9 cellular contexts compared by ENCODE assay signal in genomic region chr7:925601-926000, GRCh38. TPM values are rescaled to one million over a fixed set of nuclear protein-coding genes. Genes with fewer than 3 reads are reported as not detected.
DNase-seq lines count a peak whose midpoint lies in the region; ATAC-seq, FAIRE-seq and TF ChIP-seq lines count a peak whose summit lies in the region.
"Had no signal": no experiment of that assay in that cellular context is flagged by ENCODE, and none has a peak within 500 bp of the region (broad histone marks: within the 10 kb centered on the region; RNA-seq: fewer than 3 reads in every experiment).

No MANE protein-coding gene starts in this region.

- intact Hi-C loops in pancreas (cut with DNase I) = no loop called here

- H3K4me3 ChIP-seq in pancreas = no peak overlapping the region
- no peak overlapping the region for H3K4me3 ChIP-seq in H7 (ENCODE audit: insufficient read depth, low read depth, low read length)

- peak overlapping the region; percentile 97 for H3K27ac ChIP-seq in cingulate gyrus (ENCODE audit: low read depth, low read length)
- H3K27ac ChIP-seq in pancreas = no peak overlapping the region
- H3K27ac ChIP-seq: epithelial cell of prostate had no signal

- in situ Hi-C loops in ACHN (cut with HindIII; ENCODE audit: low pct_ligation_motif_present, low pct_unique_long_range_greater_than_20kb, low sequenced_read_pairs) = no loop called here

- H3K36me3 ChIP-seq in pancreas (no peaks in the 10 kb centered on the region), H7 (replicated peaks; ENCODE audit: control insufficient read depth, insufficient read depth, low read length) (no peaks in the 10 kb centered on the region)

- 83 to 88% methylated on average over 18 of the region's 18 CpGs for WGBS in pancreas, 2 donors

- no peak for TF ChIP-seq CTCF in pancreas (IDR thresholded peaks at IDR 0.05)

- H3K27me3 ChIP-seq in pancreas (no peaks in the 10 kb centered on the region), H7 (ENCODE audit: control insufficient read depth, insufficient read depth, low read length) (no peaks in the 10 kb centered on the region)

- peak; percentile 37 for DNase-seq in stimulated activated CD4-positive, alpha-beta T cell treated with anti-CD3 and anti-CD28 coated beads, Interleukin-15, amount 100 ng/mL, for 24 hours
- DNase-seq in stimulated activated CD4-positive, alpha-beta T cell treated with anti-CD3 and anti-CD28 coated beads, Interleukin-4, amount 100 ng/mL, for 1 hour = no peak
- DNase-seq in pancreas = peak in 4 of 6 donors; percentile 15 to 77 (median 48)
- DNase-seq in urothelium cell line (ENCODE audit: low spot score) = no peak
- DNase-seq in ACHN = no peak
- DNase-seq in H7 = no peak
- DNase-seq in AG08395 (ENCODE audit: low spot score) = no peak

- H3K9me3 ChIP-seq in pancreas = no peaks in the 10 kb centered on the region

- H3K4me1 ChIP-seq in pancreas = no peaks in the 10 kb centered on the region

- ATAC-seq in pancreas = peak in 1 of 4 donors; percentile 39

- no peak for FAIRE-seq in pancreas (lab: Jason Lieb, UNC)
- FAIRE-seq in urothelium cell line (lab: Jason Lieb, UNC) = peak; percentile 40

RNA-seq across cellular contexts. Expression of gene ADAP1, which starts 28.9 kb away (rescaled TPM):
- total RNA-seq in pancreas = 10 to 100 TPM; 10.9 to 15.0 (median 13.7) TPM
- polyA plus RNA-seq in pancreas = 10 to 100 TPM; 15.5 to 41.2 TPM
- total RNA-seq in H7 (2014; rRNA removed; shearing (Covaris generic)) = 4.9 and 5.0 TPM in 2 replicates

RNA-seq across cellular contexts. Expression of gene GET4, which starts 49.2 kb away (rescaled TPM):
- 10 to 100 TPM; 13.1 to 23.8 (median 19.9) TPM for total RNA-seq in pancreas
- polyA plus RNA-seq in pancreas = 10 to 100 TPM; 52.6 to 94.5 TPM
- total RNA-seq in H7 (2014; rRNA removed; shearing (Covaris generic)) = 50.8 and 61.9 TPM in 2 replicates

RNA-seq across cellular contexts. Expression of gene COX19, which starts 49.7 kb away (rescaled TPM):
- 1 to 10 TPM; 4.2 to 8.6 (median 6.0) TPM for total RNA-seq in pancreas
- polyA plus RNA-seq in pancreas = 1 to 10 TPM; 7.5 to 9.1 TPM
- 8.4 and 12.9 TPM in 2 replicates for total RNA-seq in H7 (2014; rRNA removed; shearing (Covaris generic))

RNA-seq across cellular contexts. Expression of gene CYP2W1, which starts 57.4 kb away (rescaled TPM):
- total RNA-seq in pancreas = under 1 TPM in 5 of 6 donors, not detected in 1; 0.12 to 0.59 (median 0.32) TPM
- under 1 TPM; 0.54 to 0.76 TPM for polyA plus RNA-seq in pancreas
- total RNA-seq in H7 (2014; rRNA removed; shearing (Covaris generic)) = not detected in 2 replicates

Comparison
In these comparisons a context has a peak if more than half of its experiments do, and no peak if none do; other contexts are left out.
1. DNase-seq: peak in stimulated activated CD4-positive, alpha-beta T cell treated with anti-CD3 and anti-CD28 coated beads, Interleukin-15, amount 100 ng/mL, for 24 hours (single experiment) and pancreas (4 of 6); none in stimulated activated CD4-positive, alpha-beta T cell treated with anti-CD3 and anti-CD28 coated beads, Interleukin-4, amount 100 ng/mL, for 1 hour (single experiment), urothelium cell line (single experiment), ACHN (single experiment), H7 (single experiment) and AG08395 (single experiment).